In genomic region chr4:176482972-176483371, GRCh38 we compare ENCODE assay signal across 33 cellular contexts.
DNase-seq lines count a peak whose midpoint lies in the region; ATAC-seq, FAIRE-seq and TF ChIP-seq lines count a peak whose summit lies in the region.
"Had no signal": no experiment of that assay in that cellular context is flagged by ENCODE, and none has a peak within 500 bp of the region (broad histone marks: within the 10 kb centered on the region; RNA-seq: fewer than 3 reads in every experiment).

No MANE protein-coding gene starts in this region.

- dilution Hi-C loops in IMR-90 (cut with HindIII; ENCODE audit: low sequenced_read_pairs, unreplicated experiment): no loop called here

- POLR2A ChIA-PET in HepG2 (lab: Yijun Ruan, JAX): no interaction called here
- POLR2A ChIA-PET in IMR-90 (lab: Charles Lee; ENCODE audit: unreplicated experiment): no interaction called here
- POLR2A ChIA-PET in K562 (lab: Yijun Ruan, JAX): no interaction called here

- no peak overlapping the region for H3K9ac ChIP-seq in HepG2 (ENCODE audit: insufficient read depth, low read depth, low read length)
- no peak overlapping the region for H3K9ac ChIP-seq in IMR-90 (ENCODE audit: low read depth, low read length)
- H3K9ac ChIP-seq in K562 (ENCODE audit: insufficient read depth in 1 of 2, low read depth in 2 of 2, low read length in 2 of 2): no peak overlapping the region
- H3K9ac ChIP-seq: BLaER1; BLaER1 treated with 17β-estradiol and CSF1 and Interleukin-3, amounts not matched to agents 10 nM and 100 nM had no signal

- no peak for DNase-seq in HepG2 (ENCODE audit: low spot score)
- no peak for DNase-seq in right lobe of liver
- no peak for DNase-seq in IMR-90
- DNase-seq in K562 (ENCODE audit: extremely low read depth in 1 of 4, low spot score in 3 of 4): no peak
- DNase-seq: 8988T; ACHN; AML-193; BE2C; C1 segment of cervical spinal cord; Caco-2; Calu3; CD4-positive, alpha-beta memory T cell; CD4-positive, alpha-beta T cell; CD4-positive, CD25-positive, alpha-beta regulatory T cell; CD8-positive, alpha-beta memory T cell; CD8-positive, alpha-beta T cell; COR-L47; DMS 273 treated with DMSO at 0.1 percent for 48 hours; DMS153; DMS53; DMS79; DMS79 treated with DMSO at 0.1 percent for 48 hours; DND-41; EL had no signal

- no peak overlapping the region for H2BK120ac ChIP-seq in IMR-90 (ENCODE audit: low read depth, low read length)

- H4K91ac ChIP-seq in IMR-90 (ENCODE audit: insufficient read depth, low read depth, low read length): no peak overlapping the region

- H3K36me3 ChIP-seq in HepG2 (replicated peaks in 1 of 2; ENCODE audit: control insufficient read depth in 1 of 2, insufficient read depth in 2 of 2, low read length in 2 of 2) (no peaks in the 10 kb centered on the region), right lobe of liver (no peaks in the 10 kb centered on the region), IMR-90 (ENCODE audit: control insufficient read depth, insufficient read depth, low read length) (no peaks in the 10 kb centered on the region), K562 (ENCODE audit: control insufficient read depth, insufficient read depth, low read length) (no peaks in the 10 kb centered on the region)
- H3K36me3 ChIP-seq: BE2C; BLaER1; BLaER1 treated with 17β-estradiol and CSF1 and Interleukin-3, amounts not matched to agents 10 nM and 100 nM had no signal

- H3K9me1 ChIP-seq in IMR-90 (ENCODE audit: insufficient read depth, low read length) (no peaks in the 10 kb centered on the region; the same call in 1 of the 2 replicates), K562 (ENCODE audit: control insufficient read depth, insufficient read depth, low read length) (no peaks in the 10 kb centered on the region)

- no peak overlapping the region for H2AFZ ChIP-seq in HepG2 (ENCODE audit: low read length)
- no peak overlapping the region for H2AFZ ChIP-seq in IMR-90 (replicated peaks; ENCODE audit: low read length, poor library complexity)
- H2AFZ ChIP-seq in K562 (ENCODE audit: low read depth, low read length): no peak overlapping the region

- H3K79me1 ChIP-seq in IMR-90 (ENCODE audit: low read depth in 1 of 2, low read length in 2 of 2): no peaks in the 10 kb centered on the region

- H2BK20ac ChIP-seq in IMR-90 (ENCODE audit: low read depth, low read length): no peak overlapping the region

- no peak for TF ChIP-seq POLR2A in HepG2 (IDR thresholded peaks at IDR 0.05; ENCODE audit: insufficient read depth in 1 of 2, low read depth in 2 of 2, low read length in 2 of 2)
- no peak for TF ChIP-seq POLR2A in right lobe of liver (IDR thresholded peaks at IDR 0.05)
- no peak for TF ChIP-seq POLR2A in IMR-90 (IDR thresholded peaks at IDR 0.05; ENCODE audit: low read depth, low read length)
- TF ChIP-seq POLR2A in K562 (conservative IDR thresholded peaks at IDR 0.05): no peak

- ATAC-seq in HepG2 (no peak), right lobe of liver (no peak), IMR-90 (ENCODE audit: low read depth) (no peak), K562 (no peak), GM21737 (IDR thresholded peaks at IDR 0.05; ENCODE audit: unreplicated experiment) (no peak), HG03097 (IDR thresholded peaks at IDR 0.05; ENCODE audit: low FRiP score, unreplicated experiment) (no peak)
- ATAC-seq: A549; CD8-positive, alpha-beta T cell had no signal

- no peak overlapping the region for H2AK9ac ChIP-seq in IMR-90 (replicated peaks; ENCODE audit: low read depth, low read length, poor library complexity)

- no peak overlapping the region for H3K4ac ChIP-seq in IMR-90 (ENCODE audit: low read depth, low read length)

- H3K27ac ChIP-seq in HepG2 (ENCODE audit: extremely low read length, insufficient read depth, low read length) (no peak overlapping the region), right lobe of liver (no peak overlapping the region), IMR-90 (ENCODE audit: insufficient read depth, low read length) (no peak overlapping the region), K562 (ENCODE audit: extremely low read depth, low read depth, low read length) (no peak overlapping the region)
- H3K27ac ChIP-seq: 22Rv1; A549; BLaER1; BLaER1 treated with 17β-estradiol and CSF1 and Interleukin-3, amounts not matched to agents 10 nM and 100 nM; C4-2B had no signal

- no peak overlapping the region for H4K8ac ChIP-seq in IMR-90 (ENCODE audit: low read depth in 2 of 2, low read length in 2 of 2)

- no peak for TF ChIP-seq RAD21 in HepG2 (CRISPR knock-in tag; IDR thresholded peaks at IDR 0.05)
- no peak for TF ChIP-seq RAD21 in IMR-90 (IDR thresholded peaks at IDR 0.05; ENCODE audit: low read length)
- TF ChIP-seq RAD21 in K562 (CRISPR knock-in tag; conservative IDR thresholded peaks at IDR 0.05 in 1 of 2, IDR thresholded peaks at IDR 0.05 in 1 of 2): no peak

- H3K4me1 ChIP-seq in HepG2 (ENCODE audit: insufficient read depth, low read length): no peaks in the 10 kb centered on the region
- no peaks in the 10 kb centered on the region for H3K4me1 ChIP-seq in right lobe of liver
- H3K4me1 ChIP-seq in IMR-90 (ENCODE audit: control insufficient read depth, insufficient read depth, low read length): no peaks in the 10 kb centered on the region
- no peaks in the 10 kb centered on the region for H3K4me1 ChIP-seq in K562 (replicated peaks in 1 of 2; ENCODE audit: control insufficient read depth in 2 of 2, insufficient read depth in 2 of 2, low read length in 2 of 2)
- H3K4me1 ChIP-seq: A549, BE2C, BLaER1, Caco-2 had no signal

- H3K18ac ChIP-seq in IMR-90 (ENCODE audit: low read depth, low read length): no peak overlapping the region

- H3K27me3 ChIP-seq in HepG2 (ENCODE audit: control insufficient read depth in 1 of 2, insufficient read depth in 2 of 2, low read length in 2 of 2) (no peaks in the 10 kb centered on the region), right lobe of liver (no peaks in the 10 kb centered on the region), IMR-90 (ENCODE audit: control insufficient read depth, insufficient read depth, low read length) (no peaks in the 10 kb centered on the region), K562 (ENCODE audit: control insufficient read depth in 2 of 2, insufficient read depth in 2 of 2, low read length in 2 of 2) (no peaks in the 10 kb centered on the region)
- H3K27me3 ChIP-seq: BE2C; BLaER1; BLaER1 treated with 17β-estradiol and CSF1 and Interleukin-3, amounts not matched to agents 10 nM and 100 nM had no signal

- no peak overlapping the region for H2BK5ac ChIP-seq in IMR-90 (ENCODE audit: low read depth, low read length, poor library complexity, severe bottlenecking)

- in situ Hi-C loops in HepG2 (cut with HindIII; ENCODE audit: extremely low pct_ligation_motif_present, low pct_unique_long_range_greater_than_20kb): no loop called here
- in situ Hi-C loops in IMR-90 (cut with MboI; ENCODE audit: low sequenced_read_pairs): no loop called here
- in situ Hi-C loops in K562 (cut with MboI): no loop called here

- CTCF ChIA-PET in HepG2 (lab: Yijun Ruan, JAX; ENCODE audit: low intra/inter-chr PET ratio, low total read pairs): no interaction called here
- CTCF ChIA-PET in IMR-90 (lab: Yijun Ruan, JAX): no interaction called here
- CTCF ChIA-PET in K562 (lab: Yijun Ruan, JAX; ENCODE audit: low intra/inter-chr PET ratio): no interaction called here

- no peak for TF ChIP-seq EP300 in HepG2 (IDR thresholded peaks at IDR 0.05; ENCODE audit: low read depth in 2 of 2, low read length in 2 of 2)
- no peak for TF ChIP-seq EP300 in HepG2 (CRISPR knock-in tag; IDR thresholded peaks at IDR 0.05; ENCODE audit: borderline replicate concordance)
- TF ChIP-seq EP300 in K562 (IDR thresholded peaks at IDR 0.05; ENCODE audit: low read length): no peak

- no peak overlapping the region for H3K4me3 ChIP-seq in HepG2 (replicated peaks in 1 of 3; ENCODE audit: insufficient read depth in 1 of 3, low read depth in 2 of 3, low read length in 3 of 3)
- no peak overlapping the region for H3K4me3 ChIP-seq in right lobe of liver
- H3K4me3 ChIP-seq in IMR-90 (ENCODE audit: insufficient read depth, low read depth, low read length): no peak overlapping the region
- no peak overlapping the region for H3K4me3 ChIP-seq in K562
- H3K4me3 ChIP-seq: A549; BLaER1; BLaER1 treated with 17β-estradiol and CSF1 and Interleukin-3, amounts not matched to agents 10 nM and 100 nM had no signal

- H2BK15ac ChIP-seq in IMR-90 (ENCODE audit: low read depth, low read length): no peak overlapping the region

- intact Hi-C loops in HepG2 (cut with micrococcal nuclease; ENCODE audit: unreplicated experiment) (no loop called here), right lobe of liver (cut with DNase I) (no loop called here), IMR-90 (cut with micrococcal nuclease) (no loop called here), K562 (cut with micrococcal nuclease) (no loop called here)

- H3K4me2 ChIP-seq in HepG2 (ENCODE audit: low read depth, low read length): no peak overlapping the region
- no peak overlapping the region for H3K4me2 ChIP-seq in IMR-90 (ENCODE audit: low read depth, low read length)
- no peak overlapping the region for H3K4me2 ChIP-seq in K562 (ENCODE audit: insufficient read depth, low read length)
- H3K4me2 ChIP-seq: A549; BLaER1; BLaER1 treated with 17β-estradiol and CSF1 and Interleukin-3, amounts not matched to agents 10 nM and 100 nM had no signal

- H3K14ac ChIP-seq in IMR-90 (replicated peaks; ENCODE audit: low read depth, low read length): no peak overlapping the region

- no peaks in the 10 kb centered on the region; the same call in 1 of the 2 replicates for H3K9me3 ChIP-seq in HepG2 (ENCODE audit: low read length)
- no peaks in the 10 kb centered on the region for H3K9me3 ChIP-seq in right lobe of liver
- no peaks in the 10 kb centered on the region for H3K9me3 ChIP-seq in IMR-90 (ENCODE audit: control insufficient read depth, insufficient read depth, low read length)
- H3K9me3 ChIP-seq in K562 (replicated peaks; ENCODE audit: control insufficient read depth, insufficient read depth, low read depth, low read length): no peaks in the 10 kb centered on the region
- H3K9me3 ChIP-seq: A549; BE2C; BLaER1; BLaER1 treated with 17β-estradiol and CSF1 and Interleukin-3, amounts not matched to agents 10 nM and 100 nM; Caco-2 had no signal

- no peak overlapping the region for H3K56ac ChIP-seq in IMR-90 (ENCODE audit: extremely low read depth, insufficient read depth, low read length)

- H4K20me1 ChIP-seq in HepG2 (ENCODE audit: insufficient read depth, low read length): no peaks in the 10 kb centered on the region
- no peaks in the 10 kb centered on the region for H4K20me1 ChIP-seq in IMR-90 (ENCODE audit: insufficient read depth, low read length)
- H4K20me1 ChIP-seq in K562 (replicated peaks; ENCODE audit: control insufficient read depth, insufficient read depth, low read length): no peaks in the 10 kb centered on the region
- H4K20me1 ChIP-seq: BLaER1; BLaER1 treated with 17β-estradiol and CSF1 and Interleukin-3, amounts not matched to agents 10 nM and 100 nM had no signal

- TF ChIP-seq CTCF in HepG2 (CRISPR knock-in tag; IDR thresholded peaks at IDR 0.05) (no peak), right lobe of liver (IDR thresholded peaks at IDR 0.05) (no peak), IMR-90 (conservative IDR thresholded peaks at IDR 0.05; ENCODE audit: low read depth, low read length) (no peak), K562 (IDR thresholded peaks at IDR 0.05 in 2 of 3, conservative IDR thresholded peaks at IDR 0.05 in 1 of 3; ENCODE audit: insufficient read depth in 2 of 3, low read depth in 1 of 3, low read length in 3 of 3) (no peak)

- WGBS in HepG2 (ENCODE audit: low lambda C conversion rate): 0% methylated on average over 3 of the region's 3 CpGs
- whole genome bisulfite sequencing in right lobe of liver (ENCODE audit: insufficient coverage, low coverage, low lambda C conversion rate, missing lambda C conversion rate): 29% methylated on average over 3 of the region's 3 CpGs
- WGBS in IMR-90 (ENCODE audit: extremely low coverage in 2 of 2, insufficient read length in 1 of 2), 2 experiments: no CpG with 5 or more reads among the region's 3 CpGs
- WGBS in K562 (ENCODE audit: insufficient coverage, low coverage, missing lambda C conversion rate): 0% methylated on average over 3 of the region's 3 CpGs

- H3K79me2 ChIP-seq in HepG2 (ENCODE audit: insufficient read depth, low read length): no peaks in the 10 kb centered on the region
- H3K79me2 ChIP-seq in K562 (ENCODE audit: control insufficient read depth, insufficient read depth, low read length): no peaks in the 10 kb centered on the region

- H4K5ac ChIP-seq in IMR-90 (ENCODE audit: low read depth, low read length): no peak overlapping the region

- H3K23ac ChIP-seq in IMR-90 (ENCODE audit: low read depth, low read length): no peak overlapping the region

- H2AK5ac ChIP-seq in IMR-90 (ENCODE audit: low read depth, low read length): no peak overlapping the region

- BruUV-seq in HepG2 (replicated peaks; lab: Mats Ljungman, UMichigan): no TSS peak
- BruUV-seq in IMR-90 (replicated peaks; lab: Mats Ljungman, UMichigan): no TSS peak
- BruUV-seq in K562 (replicated peaks; lab: Mats Ljungman, UMichigan): no TSS peak

- FAIRE-seq in HepG2 (lab: Jason Lieb, UNC) (no peak), K562 (lab: Jason Lieb, UNC) (no peak)
- FAIRE-seq: A204.1, A549, D721Med had no signal

Comparison
In these comparisons a context has a peak if more than half of its experiments do, and no peak if none do; other contexts are left out.
1. Of the 241 proteins assayed by ChIP-seq in both HepG2 and K562: peak only in HepG2: none; only in K562: none; in both: CEBPB; in neither: 239; mixed calls (peak in some experiments, not most) for 1.